ENCODE assay signal across 21 cellular contexts in the genomic region with DNA sequence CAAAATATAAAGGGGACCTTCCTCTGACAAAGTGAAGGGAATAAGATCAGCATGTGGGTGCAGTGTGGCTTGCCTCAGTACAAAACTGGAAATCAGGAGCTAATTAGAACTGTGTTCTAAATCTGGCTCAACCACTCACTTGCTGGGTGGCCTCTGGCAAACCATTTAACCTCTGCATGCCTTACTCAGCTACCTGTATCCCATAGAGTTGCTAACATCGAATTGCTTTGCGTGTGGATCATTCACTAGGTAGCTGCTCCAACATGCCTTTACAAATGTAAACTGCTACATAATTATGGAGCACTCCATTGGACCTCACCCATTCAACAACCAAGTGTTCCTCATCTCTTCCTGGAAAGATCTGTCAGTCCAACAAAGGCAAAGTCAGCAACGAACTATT. TPM values are rescaled to one million over a fixed set of nuclear protein-coding genes. Genes with fewer than 3 reads are reported as not detected.
DNase-seq lines count a peak whose midpoint lies in the region; ATAC-seq and TF ChIP-seq lines count a peak whose summit lies in the region.
"Had no signal": no experiment of that assay in that cellular context is flagged by ENCODE, and none has a peak within 500 bp of the region (broad histone marks: within the 10 kb centered on the region; RNA-seq: fewer than 3 reads in every experiment).

No MANE protein-coding gene starts in this region.

- no peak overlapping the region for H4K8ac ChIP-seq in H9 (replicated peaks; ENCODE audit: insufficient read length, low read depth, low read length)

- no peak overlapping the region for H2BK120ac ChIP-seq in H9 (ENCODE audit: low read depth, low read length, poor library complexity, severe bottlenecking)

- H3K27ac Mint-ChIP-seq in activated T-helper 17 cell treated with anti-CD3 and anti-CD28 coated beads, Interleukin-2, amount 50 U/mL, for 72 hours: peak overlapping the region; percentile 6
- H3K27ac Mint-ChIP-seq in H9: no peak overlapping the region
- H3K27ac Mint-ChIP-seq: CD4-positive, alpha-beta T cell; IgD-negative memory B cell had no signal

- H4K20me1 ChIP-seq in mammary epithelial cell (ENCODE audit: insufficient read depth, low read length) (no peaks in the 10 kb centered on the region), H9 (ENCODE audit: control insufficient read depth, insufficient read depth, insufficient read length) (no peaks in the 10 kb centered on the region)

- TF ChIP-seq CTCF in mammary epithelial cell (conservative IDR thresholded peaks at IDR 0.05 in 1 of 2, IDR thresholded peaks at IDR 0.05 in 1 of 2; ENCODE audit: extremely low read depth in 1 of 2, insufficient read depth in 1 of 2, low read depth in 1 of 2, low read length in 2 of 2) (no peak), breast epithelium (IDR thresholded peaks at IDR 0.05) (no peak), heart right ventricle (IDR thresholded peaks at IDR 0.05) (no peak), psoas muscle (IDR thresholded peaks at IDR 0.05) (no peak), H9 (conservative IDR thresholded peaks at IDR 0.05) (no peak)

- H2AFZ ChIP-seq in mammary epithelial cell (ENCODE audit: low read depth, low read length) (no peak overlapping the region), H9 (ENCODE audit: low read length) (no peak overlapping the region)

- no peak for ATAC-seq in activated T-helper 17 cell treated with anti-CD3 and anti-CD28 coated beads, Interleukin-2, amount 50 U/mL, for 72 hours (replicated peaks)
- ATAC-seq in heart right ventricle (peak in 7 of 8 donors; percentile 56 to 79 (median 67)), psoas muscle (peak; percentile 40 to 67 (median 58))

- no peak overlapping the region for H3T11ph ChIP-seq in H9 (ENCODE audit: low read length)

- DNase-seq in mammary epithelial cell (peak; percentile 93), breast epithelium (ENCODE audit: low spot score in 2 of 2) (no peak), heart right ventricle (no peak), psoas muscle (no peak), DMS114 treated with DMSO at 0.1 percent for 48 hours (lab: John Stamatoyannopoulos, UW; ENCODE audit: unreplicated experiment) (no peak), H9 (no peak), COR-L47 (lab: John Stamatoyannopoulos, UW) (no peak)
- DNase-seq: BE2C; Calu3; CD4-positive, alpha-beta T cell; DMS79 treated with DMSO at 0.1 percent for 48 hours; NCI-H1105; NCI-H1930; NCI-H2171; NCI-H446; NCI-H69; NK-92 treated with Interleukin-12 subunit alpha and Interleukin-12 subunit beta, amount 100 ng/mL, for 24 hours had no signal

- peaks cover 19% of the 10 kb centered on the region for H3K4me1 ChIP-seq in mammary epithelial cell (ENCODE audit: insufficient read depth, low read length)
- no peaks in the 10 kb centered on the region for H3K4me1 ChIP-seq in breast epithelium
- H3K4me1 ChIP-seq in heart right ventricle: peaks cover 0 to 39% (median 32%) of the 10 kb centered on the region in 9 donors
- H3K4me1 ChIP-seq in psoas muscle: peaks cover 9% of the 10 kb centered on the region
- H3K4me1 ChIP-seq in H9 (ENCODE audit: insufficient read depth, low read length): peaks cover 3% of the 10 kb centered on the region; the same call in 1 of the 2 replicates

- in situ Hi-C loops in mammary epithelial cell (cut with MboI; ENCODE audit: low sequenced_read_pairs in 2 of 2): no loop called here

- peak overlapping the region; percentile 81 for H3K4me2 ChIP-seq in mammary epithelial cell (ENCODE audit: insufficient read depth, low read depth, low read length)
- H3K4me2 ChIP-seq in H9 (ENCODE audit: insufficient read depth, insufficient read length, low read length): no peak overlapping the region

- WGBS in mammary epithelial cell (ENCODE audit: low coverage, missing lambda C conversion rate): 17% methylated on average over 3 of the region's 3 CpGs
- WGBS in heart right ventricle, 2 donors: 69 to 78% methylated on average over 3 of the region's 3 CpGs
- 69 to 77% (median 71%) methylated on average over 3 of the region's 3 CpGs for WGBS in psoas muscle, 3 donors
- no CpG with 5 or more reads among the region's 3 CpGs for WGBS in H9 (ENCODE audit: extremely low coverage, insufficient read length, low lambda C conversion rate)

- H3K79me2 ChIP-seq in mammary epithelial cell (ENCODE audit: insufficient read depth, low read length) (no peaks in the 10 kb centered on the region), H9 (ENCODE audit: insufficient read depth, low read length) (no peaks in the 10 kb centered on the region)

- H3K4me1 Mint-ChIP-seq in activated T-helper 17 cell treated with anti-CD3 and anti-CD28 coated beads, Interleukin-2, amount 50 U/mL, for 72 hours: peaks cover 16% of the 10 kb centered on the region
- H3K4me1 Mint-ChIP-seq in H9: peaks cover 13 to 16% of the 10 kb centered on the region in 2 experiments

- no peak overlapping the region for H3K4ac ChIP-seq in H9 (ENCODE audit: low read depth, low read length)

- H3K27ac ChIP-seq in mammary epithelial cell (ENCODE audit: insufficient read depth, low read depth, low read length): peak overlapping the region; percentile 80
- no peak overlapping the region for H3K27ac ChIP-seq in breast epithelium
- peak overlapping the region in 6 of 10 donors; percentile 24 to 54 (median 45) for H3K27ac ChIP-seq in heart right ventricle
- H3K27ac ChIP-seq in psoas muscle: no peak overlapping the region
- H3K27ac ChIP-seq in H9 (ENCODE audit: insufficient read length, low read depth, low read length): no peak overlapping the region
- H3K27ac ChIP-seq: 22Rv1, SJSA1 had no signal

- no TSS peak for BruUV-seq in mammary epithelial cell (replicated peaks; lab: Mats Ljungman, UMichigan)

- no peak overlapping the region for H3K23ac ChIP-seq in H9 (ENCODE audit: insufficient read length, low read depth, low read length)

- no peak overlapping the region for H2BK20ac ChIP-seq in H9 (ENCODE audit: low read depth, low read length, poor library complexity, severe bottlenecking)

- H3K27me3 ChIP-seq in mammary epithelial cell (ENCODE audit: insufficient read depth, low read length) (no peaks in the 10 kb centered on the region), breast epithelium (no peaks in the 10 kb centered on the region), heart right ventricle (no peaks in the 10 kb centered on the region), psoas muscle (ENCODE audit: insufficient read depth in 3 of 3, low read length in 2 of 3) (no peaks in the 10 kb centered on the region), H9 (ENCODE audit: insufficient read depth, low read length) (no peaks in the 10 kb centered on the region)
- H3K27me3 ChIP-seq: BE2C, SJSA1 had no signal

- no peak overlapping the region for H3K18ac ChIP-seq in H9 (ENCODE audit: insufficient read length, low read depth, low read length)

- H3K36me3 Mint-ChIP-seq in activated T-helper 17 cell treated with anti-CD3 and anti-CD28 coated beads, Interleukin-2, amount 50 U/mL, for 72 hours (ENCODE audit: low read depth): peaks cover 5% of the 10 kb centered on the region
- peaks cover 0 to 2% (median 0%) of the 10 kb centered on the region in 3 experiments; a peak in 3 of 7 replicates for H3K36me3 Mint-ChIP-seq in H9 (ENCODE audit: insufficient read depth in 1 of 3, low read depth in 3 of 3)

- TF ChIP-seq POLR2A in breast epithelium (IDR thresholded peaks at IDR 0.05): no peak

- H3K4me3 Mint-ChIP-seq in activated T-helper 17 cell treated with anti-CD3 and anti-CD28 coated beads, Interleukin-2, amount 50 U/mL, for 72 hours: no peak overlapping the region
- H3K4me3 Mint-ChIP-seq in H9: no peak overlapping the region
- H3K4me3 Mint-ChIP-seq: CD4-positive, alpha-beta T cell; IgD-negative memory B cell had no signal

- no peaks in the 10 kb centered on the region for H3K27me3 Mint-ChIP-seq in activated T-helper 17 cell treated with anti-CD3 and anti-CD28 coated beads, Interleukin-2, amount 50 U/mL, for 72 hours
- no peaks in the 10 kb centered on the region for H3K27me3 Mint-ChIP-seq in H9 (ENCODE audit: low read depth)
- H3K27me3 Mint-ChIP-seq: CD4-positive, alpha-beta T cell; IgD-negative memory B cell had no signal

- CTCF ChIA-PET in mammary epithelial cell (lab: Charles Lee; ENCODE audit: low non-redundant PET): interaction anchor here (0.5 kb wide), 1 partner anchor 1791 kb away, joined by 6 read pairs; no protein-coding TSS in a partner anchor

- H3K9ac ChIP-seq in mammary epithelial cell (ENCODE audit: insufficient read depth, low read length): no peak overlapping the region
- H3K9ac ChIP-seq in H9 (ENCODE audit: extremely low read depth, insufficient read length, low read length): no peak overlapping the region

- dilution Hi-C loops in mammary epithelial cell (cut with HindIII; ENCODE audit: low sequenced_read_pairs): no loop called here

- H3K79me1 ChIP-seq in H9 (ENCODE audit: insufficient read depth, low read depth, low read length, poor library complexity, severe bottlenecking): no peaks in the 10 kb centered on the region

- H3K36me3 ChIP-seq in mammary epithelial cell (ENCODE audit: insufficient read depth, low read length) (no peaks in the 10 kb centered on the region), breast epithelium (no peaks in the 10 kb centered on the region), heart right ventricle (peaks cover 0 to 9% (median 0%) of the 10 kb centered on the region in 9 donors), psoas muscle (ENCODE audit: insufficient read depth in 1 of 2, low read depth in 1 of 2) (peaks cover 0 to 3% of the 10 kb centered on the region in 2 donors)
- H3K36me3 ChIP-seq: BE2C, SJSA1 had no signal

- no peaks in the 10 kb centered on the region for H3K9me3 ChIP-seq in mammary epithelial cell (replicated peaks; ENCODE audit: insufficient read depth, low read length)
- no peaks in the 10 kb centered on the region for H3K9me3 ChIP-seq in breast epithelium
- no peaks in the 10 kb centered on the region for H3K9me3 ChIP-seq in heart right ventricle
- H3K9me3 ChIP-seq in psoas muscle: no peaks in the 10 kb centered on the region
- no peaks in the 10 kb centered on the region for H3K9me3 ChIP-seq in H9 (ENCODE audit: control insufficient read depth, low read depth, low read length)
- H3K9me3 ChIP-seq: BE2C, SJSA1 had no signal

- H2AK5ac ChIP-seq in H9 (ENCODE audit: insufficient read length, low read length): no peak overlapping the region

- no peak overlapping the region for H2BK15ac ChIP-seq in H9 (ENCODE audit: low read depth, low read length)

- intact Hi-C loops in mammary epithelial cell (cut with micrococcal nuclease) (no loop called here), breast epithelium (cut with DNase I; ENCODE audit: low total_unique reads) (no loop called here), heart right ventricle (cut with DNase I) (no loop called here), psoas muscle (cut with DNase I) (no loop called here)

- H3K9me3 Mint-ChIP-seq in activated T-helper 17 cell treated with anti-CD3 and anti-CD28 coated beads, Interleukin-2, amount 50 U/mL, for 72 hours: no peaks in the 10 kb centered on the region
- no peaks in the 10 kb centered on the region for H3K9me3 Mint-ChIP-seq in H9
- H3K9me3 Mint-ChIP-seq: CD4-positive, alpha-beta T cell; IgD-negative memory B cell had no signal

- H4K5ac ChIP-seq in H9 (ENCODE audit: insufficient read length, low read depth, low read length): no peak overlapping the region

- no peaks in the 10 kb centered on the region for H3K23me2 ChIP-seq in H9 (ENCODE audit: insufficient read length, low read depth, low read length, poor library complexity, severe bottlenecking)

- H3K56ac ChIP-seq in H9 (ENCODE audit: insufficient read length, low read depth, low read length): no peak overlapping the region

- peak overlapping the region; percentile 6 to 34 (median 15) for H3K4me3 ChIP-seq in mammary epithelial cell (replicated peaks in 1 of 3; ENCODE audit: insufficient read depth in 1 of 3, low read depth in 2 of 3, low read length in 3 of 3)
- H3K4me3 ChIP-seq in breast epithelium: no peak overlapping the region
- H3K4me3 ChIP-seq in heart right ventricle: no peak overlapping the region
- H3K4me3 ChIP-seq in psoas muscle: no peak overlapping the region
- H3K4me3 ChIP-seq: SJSA1 had no signal

- H4K91ac ChIP-seq in H9 (ENCODE audit: insufficient read length, low read depth, low read length): no peak overlapping the region

- no peak overlapping the region for H2BK12ac ChIP-seq in H9 (ENCODE audit: insufficient read length, low read depth, low read length)

- no peak overlapping the region for H3K14ac ChIP-seq in H9 (ENCODE audit: insufficient read depth, low read length)

- H2BK5ac ChIP-seq in H9 (ENCODE audit: insufficient read length, low read length): no peak overlapping the region

RNA-seq across cellular contexts. Expression of a gene that starts 19.0 kb away (rescaled TPM):
- total RNA-seq in mammary epithelial cell (10 to 100 TPM in 1 of 2 donors, 1 to 10 TPM in 1; 6.4 to 15.0 TPM), breast epithelium (10 to 100 TPM; 24.3 to 35.0 (median 29.0) TPM), heart right ventricle (10 to 100 TPM in 9 of 10 donors, 1 to 10 TPM in 1; 9.9 to 16.2 (median 15.2) TPM), psoas muscle (1 to 10 TPM; 2.2 to 5.7 (median 4.7) TPM), H9 (2021) (7.3 and 7.5 TPM in 2 replicates)
- polyA plus RNA-seq in mammary epithelial cell (2.1 TPM), heart right ventricle (1 to 10 TPM; 2.5 to 8.5 TPM), psoas muscle (1 to 10 TPM; 1.1 to 4.3 (median 2.7) TPM)
- polyA minus RNA-seq in mammary epithelial cell: 22.1 TPM
- 1 to 10 TPM; 3.2 to 5.3 TPM for total RNA-seq in activated T-helper 17 cell treated with anti-CD3 and anti-CD28 coated beads, Interleukin-2, amount 50 U/mL, for 72 hours

Comparison
In these comparisons a context has a peak if more than half of its experiments do, and no peak if none do; other contexts are left out.
1. H3K27ac ChIP-seq: peak in mammary epithelial cell (single experiment) and heart right ventricle (6 of 10); none in breast epithelium (0 of 2), psoas muscle (single experiment) and H9 (single experiment).
2. H3K4me3 ChIP-seq: peak in mammary epithelial cell (3 of 3); none in breast epithelium (0 of 3), heart right ventricle (0 of 10) and psoas muscle (single experiment).